In genomic region chr3:53571264-53571663, GRCh38 we compare ENCODE assay signal across 16 cellular contexts.
DNase-seq lines count a peak whose midpoint lies in the region; ATAC-seq and TF ChIP-seq lines count a peak whose summit lies in the region.
"Had no signal": no experiment of that assay in that cellular context is flagged by ENCODE, and none has a peak within 500 bp of the region (broad histone marks: within the 10 kb centered on the region; RNA-seq: fewer than 3 reads in every experiment).

No MANE protein-coding gene starts in this region.

- no peak overlapping the region for H2BK20ac ChIP-seq in H9 (ENCODE audit: low read depth, low read length, poor library complexity, severe bottlenecking)

- no peak overlapping the region for H4K5ac ChIP-seq in H9 (ENCODE audit: insufficient read length, low read depth, low read length)

- H2BK5ac ChIP-seq in H9 (ENCODE audit: insufficient read length, low read length): no peak overlapping the region

- no peak overlapping the region for H3K4me3 ChIP-seq in right cardiac atrium (ENCODE audit: low read length)
- no peak overlapping the region for H3K4me3 ChIP-seq in esophagus (ENCODE audit: low read depth in 1 of 2, low read length in 2 of 2)
- H3K4me3 ChIP-seq: GM23338 had no signal

- H3K4me1 Mint-ChIP-seq in H9: peaks cover 21 to 24% of the 10 kb centered on the region in 2 experiments
- H3K4me1 Mint-ChIP-seq: B cell; CD4-positive, CD25-positive, alpha-beta regulatory T cell had no signal

- H3K56ac ChIP-seq in H9 (ENCODE audit: insufficient read length, low read depth, low read length): no peak overlapping the region

- TF ChIP-seq CTCF in H9 (conservative IDR thresholded peaks at IDR 0.05): no peak

- no peak overlapping the region for H3K23ac ChIP-seq in H9 (ENCODE audit: insufficient read length, low read depth, low read length)

- H2AFZ ChIP-seq in H9 (ENCODE audit: low read length): no peak overlapping the region
- H2AFZ ChIP-seq: GM23338 had no signal

- no peaks in the 10 kb centered on the region for H4K20me1 ChIP-seq in H9 (ENCODE audit: control insufficient read depth, insufficient read depth, insufficient read length)

- no peak overlapping the region for H2AK5ac ChIP-seq in H9 (ENCODE audit: insufficient read length, low read length)

- no peak overlapping the region for H2BK12ac ChIP-seq in H9 (ENCODE audit: insufficient read length, low read depth, low read length)

- no peak overlapping the region for H3K4me3 Mint-ChIP-seq in H9
- H3K4me3 Mint-ChIP-seq: B cell; CD4-positive, CD25-positive, alpha-beta regulatory T cell; GM23338 had no signal

- no peaks in the 10 kb centered on the region for H3K36me3 Mint-ChIP-seq in H9 (ENCODE audit: insufficient read depth in 1 of 3, low read depth in 3 of 3)
- H3K36me3 Mint-ChIP-seq: CD4-positive, CD25-positive, alpha-beta regulatory T cell had no signal

- WGBS in right cardiac atrium: 48% methylated on average over 4 of the region's 4 CpGs
- 35 to 40% methylated on average over 4 of the region's 4 CpGs for whole genome bisulfite sequencing in esophagus, 2 donors
- no CpG with 5 or more reads among the region's 4 CpGs for WGBS in H9 (ENCODE audit: extremely low coverage, insufficient read length, low lambda C conversion rate)

- H3K23me2 ChIP-seq in H9 (ENCODE audit: insufficient read length, low read depth, low read length, poor library complexity, severe bottlenecking): no peaks in the 10 kb centered on the region

- no peak overlapping the region for H4K91ac ChIP-seq in H9 (ENCODE audit: insufficient read length, low read depth, low read length)

- H3K27ac ChIP-seq in right cardiac atrium (ENCODE audit: low read length): peak overlapping the region; percentile 21
- H3K27ac ChIP-seq in esophagus (ENCODE audit: low read depth in 2 of 2, low read length in 1 of 2): peak overlapping the region; percentile 60 to 62
- H3K27ac ChIP-seq in H9 (ENCODE audit: insufficient read length, low read depth, low read length): no peak overlapping the region

- H3K18ac ChIP-seq in H9 (ENCODE audit: insufficient read length, low read depth, low read length): no peak overlapping the region

- no peak overlapping the region for H3K4me2 ChIP-seq in H9 (ENCODE audit: insufficient read depth, insufficient read length, low read length)
- H3K4me2 ChIP-seq: GM23338 had no signal

- peak; percentile 60 to 71 for ATAC-seq in right cardiac atrium
- ATAC-seq in left ventricle myocardium superior: no peak
- no peak for ATAC-seq in left colon
- ATAC-seq: GM23338, Panc1 had no signal

- peaks cover 5% of the 10 kb centered on the region for H3K27me3 Mint-ChIP-seq in H9 (ENCODE audit: low read depth)
- H3K27me3 Mint-ChIP-seq: CD4-positive, CD25-positive, alpha-beta regulatory T cell had no signal

- no peak overlapping the region for H3K27ac Mint-ChIP-seq in H9
- H3K27ac Mint-ChIP-seq: B cell; CD4-positive, CD25-positive, alpha-beta regulatory T cell; GM23338 had no signal

- intact Hi-C loops in right cardiac atrium (cut with DNase I) (no loop called here), left ventricle myocardium superior (cut with micrococcal nuclease) (no loop called here), left colon (cut with DNase I, micrococcal nuclease) (no loop called here)

- no peak overlapping the region for H3K4ac ChIP-seq in H9 (ENCODE audit: low read depth, low read length)

- H3K27me3 ChIP-seq in right cardiac atrium (ENCODE audit: control insufficient read depth, insufficient read depth) (no peaks in the 10 kb centered on the region), esophagus (ENCODE audit: control insufficient read depth in 1 of 2, insufficient read depth in 2 of 2, low read length in 2 of 2) (no peaks in the 10 kb centered on the region), H9 (ENCODE audit: insufficient read depth, low read length) (no peaks in the 10 kb centered on the region)

- no peaks in the 10 kb centered on the region for H3K9me3 ChIP-seq in right cardiac atrium (ENCODE audit: control insufficient read depth, low read length)
- H3K9me3 ChIP-seq in esophagus (ENCODE audit: control insufficient read depth in 2 of 2, insufficient read depth in 1 of 2, low read depth in 1 of 2, low read length in 1 of 2): no peaks in the 10 kb centered on the region
- no peaks in the 10 kb centered on the region for H3K9me3 ChIP-seq in H9 (ENCODE audit: control insufficient read depth, low read depth, low read length)
- H3K9me3 ChIP-seq: Caco-2 had no signal

- H3T11ph ChIP-seq in H9 (ENCODE audit: low read length): no peak overlapping the region

- H4K8ac ChIP-seq in H9 (replicated peaks; ENCODE audit: insufficient read length, low read depth, low read length): no peak overlapping the region

- no peaks in the 10 kb centered on the region for H3K79me1 ChIP-seq in H9 (ENCODE audit: insufficient read depth, low read depth, low read length, poor library complexity, severe bottlenecking)

- no peaks in the 10 kb centered on the region for H3K79me2 ChIP-seq in H9 (ENCODE audit: insufficient read depth, low read length)

- H3K9me3 Mint-ChIP-seq in H9: no peaks in the 10 kb centered on the region
- H3K9me3 Mint-ChIP-seq: CD4-positive, CD25-positive, alpha-beta regulatory T cell; GM23338 had no signal

- no peak overlapping the region for H3K14ac ChIP-seq in H9 (ENCODE audit: insufficient read depth, low read length)

- no peak overlapping the region for H2BK15ac ChIP-seq in H9 (ENCODE audit: low read depth, low read length)

- no peak overlapping the region for H3K9ac ChIP-seq in H9 (ENCODE audit: extremely low read depth, insufficient read length, low read length)

- no peaks in the 10 kb centered on the region for H3K4me1 ChIP-seq in right cardiac atrium (ENCODE audit: control insufficient read depth, insufficient read depth, low read length)
- H3K4me1 ChIP-seq in esophagus (ENCODE audit: control insufficient read depth in 2 of 2, insufficient read depth in 2 of 2, low read length in 1 of 2): peaks cover 3% of the 10 kb centered on the region in 2 donors
- H3K4me1 ChIP-seq in H9 (ENCODE audit: insufficient read depth, low read length): no peaks in the 10 kb centered on the region
- H3K4me1 ChIP-seq: Caco-2 had no signal

- H2BK120ac ChIP-seq in H9 (ENCODE audit: low read depth, low read length, poor library complexity, severe bottlenecking): no peak overlapping the region

- peak in 1 of 3 donors; percentile 16 for DNase-seq in right cardiac atrium
- no peak for DNase-seq in left ventricle myocardium superior
- peak; percentile 74 for DNase-seq in mucosa of gallbladder (ENCODE audit: low spot score)
- DNase-seq in activated naive CD4-positive, alpha-beta T cell treated with anti-CD3 and anti-CD28 coated beads, Interleukin-2, amount 50 U/mL, for 16 hours: no peak
- no peak for DNase-seq in H9
- DNase-seq in left colon: no peak
- DNase-seq: CD4-positive, CD25-positive, alpha-beta regulatory T cell; DMS79; NCI-H1417; NCI-H187 treated with DMSO at 0.1 percent for 48 hours; NCI-H510A treated with DMSO at 0.1 percent for 48 hours had no signal

- no peaks in the 10 kb centered on the region for H3K36me3 ChIP-seq in esophagus (ENCODE audit: control insufficient read depth in 2 of 2, insufficient read depth in 2 of 2, low read length in 1 of 2)

Comparison
In these comparisons a context has a peak if more than half of its experiments do, and no peak if none do; other contexts are left out.
1. ATAC-seq: peak in right cardiac atrium (2 of 2); none in left ventricle myocardium superior (single experiment) and left colon (single experiment).